1 cellular context compared by ENCODE assay signal in genomic region chr7:77696057-77696642, GRCh38.
A peak's percentile ranks its signal among the peaks of the same experiment; 100 is the strongest.
TF ChIP-seq lines count a peak whose summit lies in the region.

Gene RSBN1L (plus strand): TSS chr7:77696459. CDS start chr7:77696470, 11 bp downstream.

TF ChIP-seq in HEK293, 187 proteins besides CTCF, POLR2A, EP300 and RAD21 (continued from another document):
- TF ChIP-seq SCRT1 (tag by site-specific recombination; IDR thresholded peaks at IDR 0.05; ENCODE audit: borderline replicate concordance) = no peak
- TF ChIP-seq KLF17 (tag by site-specific recombination; IDR thresholded peaks at IDR 0.05) = no peak
- TF ChIP-seq BCL11A (tag by site-specific recombination; IDR thresholded peaks at IDR 0.05; ENCODE audit: low read depth) = no peak
- TF ChIP-seq ZNF335 (tag by site-specific recombination; conservative IDR thresholded peaks at IDR 0.05) = peak; percentile 53
- TF ChIP-seq ZNF544 (tag by site-specific recombination; IDR thresholded peaks at IDR 0.05) = no peak
- TF ChIP-seq ZNF423 (tag by site-specific recombination; IDR thresholded peaks at IDR 0.05) = no peak
- TF ChIP-seq ZNF138 (tag by site-specific recombination; IDR thresholded peaks at IDR 0.05; ENCODE audit: borderline replicate concordance) = no peak
- no peak for TF ChIP-seq ZNF404 (tag by site-specific recombination; IDR thresholded peaks at IDR 0.05)
- TF ChIP-seq ZNF571 (tag by site-specific recombination; IDR thresholded peaks at IDR 0.05) = no peak
- no peak for TF ChIP-seq ZNF146 (tag by site-specific recombination; IDR thresholded peaks at IDR 0.05)
- TF ChIP-seq ZNF585B (tag by site-specific recombination; IDR thresholded peaks at IDR 0.05) = no peak
- no peak for TF ChIP-seq PRDM4 (tag by site-specific recombination; IDR thresholded peaks at IDR 0.05)
- TF ChIP-seq ZBTB48 (tag by site-specific recombination; IDR thresholded peaks at IDR 0.05) = peak; percentile 88
- TF ChIP-seq ZNF223 (tag by site-specific recombination; IDR thresholded peaks at IDR 0.05) = no peak
- no peak for TF ChIP-seq ZBTB6 (tag by site-specific recombination; IDR thresholded peaks at IDR 0.05)
- no peak for TF ChIP-seq HIC1 (tag by site-specific recombination; IDR thresholded peaks at IDR 0.05)
- TF ChIP-seq ZNF280C (tag by site-specific recombination; IDR thresholded peaks at IDR 0.05) = no peak
- no peak for TF ChIP-seq ZNF274 (IDR thresholded peaks at IDR 0.05; ENCODE audit: low read length)
- TF ChIP-seq ZNF274 (tag by site-specific recombination; IDR thresholded peaks at IDR 0.05; ENCODE audit: borderline replicate concordance) = no peak
- no peak for TF ChIP-seq ZNF248 (tag by site-specific recombination; IDR thresholded peaks at IDR 0.05)
- no peak for TF ChIP-seq ZNF830 (tag by site-specific recombination; IDR thresholded peaks at IDR 0.05; ENCODE audit: low read depth)
- no peak for TF ChIP-seq ZNF664 (tag by site-specific recombination; IDR thresholded peaks at IDR 0.05)
- TF ChIP-seq ZNF175 (tag by site-specific recombination; IDR thresholded peaks at IDR 0.05) = no peak
- TF ChIP-seq IKZF3 (tag by site-specific recombination; IDR thresholded peaks at IDR 0.05) = no peak; the same call in 1 of the 2 replicates
- TF ChIP-seq ZNF112 (tag by site-specific recombination; IDR thresholded peaks at IDR 0.05) = no peak
- TF ChIP-seq ZNF2 (tag by site-specific recombination; IDR thresholded peaks at IDR 0.05) = no peak
- no peak for TF ChIP-seq ZNF121 (tag by site-specific recombination; IDR thresholded peaks at IDR 0.05)
- peak; percentile 93 for TF ChIP-seq KLF10 (tag by site-specific recombination; IDR thresholded peaks at IDR 0.05)
- TF ChIP-seq ZNF18 (tag by site-specific recombination; IDR thresholded peaks at IDR 0.05) = no peak
- TF ChIP-seq ZNF157 (tag by site-specific recombination; IDR thresholded peaks at IDR 0.05) = no peak
- no peak for TF ChIP-seq WT1 (tag by site-specific recombination; IDR thresholded peaks at IDR 0.05)
- TF ChIP-seq ZBTB11 (tag by site-specific recombination; conservative IDR thresholded peaks at IDR 0.05; ENCODE audit: low read depth) = no peak
- TF ChIP-seq ZNF658 (tag by site-specific recombination; IDR thresholded peaks at IDR 0.05) = no peak
- no peak for TF ChIP-seq ZNF366 (tag by site-specific recombination; conservative IDR thresholded peaks at IDR 0.05)
- no peak for TF ChIP-seq ZNF140 (tag by site-specific recombination; IDR thresholded peaks at IDR 0.05)
- TF ChIP-seq ZNF221 (tag by site-specific recombination; IDR thresholded peaks at IDR 0.05; ENCODE audit: borderline replicate concordance) = no peak
- no peak for TF ChIP-seq ZNF707 (tag by site-specific recombination; IDR thresholded peaks at IDR 0.05)
